In genomic region chr1:33609739-33610138, GRCh38 we compare ENCODE assay signal across 29 cellular contexts.
"Had no signal": no experiment of that assay in that cellular context is flagged by ENCODE, and none has a peak within 500 bp of the region (broad histone marks: within the 10 kb centered on the region; RNA-seq: fewer than 3 reads in every experiment).

No MANE protein-coding gene starts in this region.

- H3K27me3 ChIP-seq: ascending aorta, cardiac muscle cell had no signal

- H3K4me1 ChIP-seq: ascending aorta had no signal

- H3K36me3 ChIP-seq: ascending aorta, cardiac muscle cell had no signal

- DNase-seq: activated B cell treated with CpG ODN at 0.5 μM for 24 hours; activated CD4-positive, alpha-beta memory T cell treated with anti-CD3 and anti-CD28 coated beads for 36 hours; activated CD4-positive, alpha-beta T cell treated with anti-CD3 and anti-CD28 coated beads for 4 hours; activated CD4-positive, alpha-beta T cell treated with anti-CD3 and anti-CD28 coated beads, Interleukin-2, amount 10 ng/mL, durations not matched to agents 24 days and 14 days; activated CD4-positive, alpha-beta T cell treated with anti-CD3 and anti-CD28 coated beads, Interleukin-2, amount 50 U/mL, for 1 hour; activated CD4-positive, alpha-beta T cell treated with anti-CD3 and anti-CD28 coated beads, Interleukin-2, amount 50 U/mL, for 4 hours; activated CD4-positive, CD25-positive, alpha-beta regulatory T cell treated with anti-CD3 and anti-CD28 coated beads, Interleukin-2, amount 50 U/mL, for 72 hours; activated CD8-positive, alpha-beta memory T cell treated with anti-CD3 and anti-CD28 coated beads, Interleukin-2, amount 50 U/mL, for 4 hours; activated CD8-positive, alpha-beta T cell treated with anti-CD3 and anti-CD28 coated beads for 36 hours; activated gamma-delta T cell; activated naive CD4-positive, alpha-beta T cell treated with anti-CD3 and anti-CD28 coated beads, Interleukin-2, amount 10 ng/mL, durations not matched to agents 7 days and 5 days; activated naive CD4-positive, alpha-beta T cell treated with Interleukin-2 at 50 U/mL for 16 hours; activated naive CD8-positive, alpha-beta T cell treated with anti-CD3 and anti-CD28 coated beads, Interleukin-2, amount 10 ng/mL, durations not matched to agents 7 days and 5 days; activated naive CD8-positive, alpha-beta T cell treated with anti-CD3 and anti-CD28 coated beads, Interleukin-2, amount 50 U/mL, for 24 hours; activated T-cell treated with anti-CD3 and anti-CD28 coated beads for 4 hours; activated T-cell treated with anti-CD3 and anti-CD28 coated beads, Interleukin-2, amount 50 U/mL, for 1 hour; activated T-cell treated with anti-CD3 and anti-CD28 coated beads, Interleukin-2, amount 50 U/mL, for 4 hours; activated T-cell treated with anti-CD3 and anti-CD28 coated beads, Interleukin-2, amount 50 U/mL, for 72 hours; amygdala; anterior cingulate cortex; caudate nucleus; cerebellar nuclear complex; T-helper 1 cell; T-helper 2 cell; T-helper 9 cell had no signal

- H3K4me3 ChIP-seq: ascending aorta, cardiac muscle cell had no signal

- H3K27ac ChIP-seq: ascending aorta, cardiac muscle cell, VCaP had no signal

- ATAC-seq: activated CD8-positive, alpha-beta T cell treated with anti-CD3 and anti-CD28 coated beads for 36 hours; activated naive CD8-positive, alpha-beta T cell treated with anti-CD3 and anti-CD28 coated beads, Interleukin-2, amount 50 U/mL, for 24 hours; activated T-cell treated with anti-CD3 and anti-CD28 coated beads, Interleukin-2, amount 50 U/mL, for 4 hours; activated T-cell treated with anti-CD3 and anti-CD28 coated beads, Interleukin-2, amount 50 U/mL, for 72 hours; activated T-helper 17 cell treated with anti-CD3 and anti-CD28 coated beads, Interleukin-2, amount 50 U/mL, for 72 hours had no signal

- H3K9me3 ChIP-seq: ascending aorta had no signal
